Comparison of ENCODE assay signal across 8 cellular contexts in genomic region chr18:35415511-35416427, GRCh38. TPM values are rescaled to one million over a fixed set of nuclear protein-coding genes. Genes with fewer than 3 reads are reported as not detected.
DNase-seq lines count a peak whose midpoint lies in the region; ATAC-seq and TF ChIP-seq lines count a peak whose summit lies in the region.

No MANE protein-coding gene starts in this region.

- intact Hi-C loops in lower lobe of right lung (cut with DNase I) = no loop called here

- peak overlapping the region; percentile 3; the same call in 1 of the 2 replicates for H3K4me3 ChIP-seq in GM12865 (ENCODE audit: low read depth, low read length)
- no peak overlapping the region for H3K4me3 ChIP-seq in lower lobe of right lung

- peaks cover 11% of the 10 kb centered on the region for H3K9me3 ChIP-seq in lower lobe of right lung

- TF ChIP-seq CTCF in GM12865 (IDR thresholded peaks at IDR 0.05; ENCODE audit: insufficient read depth, low read depth, low read length, missing control alignments) = no peak
- no peak for TF ChIP-seq CTCF in lower lobe of right lung (IDR thresholded peaks at IDR 0.05)
- TF ChIP-seq CTCF in foreskin keratinocyte (conservative IDR thresholded peaks at IDR 0.05) = no peak

- no peak overlapping the region for H3K27ac ChIP-seq in lower lobe of right lung
- H3K27ac ChIP-seq in foreskin keratinocyte = no peak overlapping the region

- peaks cover 12% of the 10 kb centered on the region for H3K4me1 ChIP-seq in lower lobe of right lung
- peaks cover 10% of the 10 kb centered on the region for H3K4me1 ChIP-seq in foreskin keratinocyte

- H3K27me3 ChIP-seq in lower lobe of right lung (ENCODE audit: low read depth) (no peaks in the 10 kb centered on the region), foreskin keratinocyte (no peaks in the 10 kb centered on the region)

- DNase-seq in GM12865 (ENCODE audit: low read depth) (peak; percentile 37), SKM-1 (lab: John Stamatoyannopoulos, UW; ENCODE audit: unreplicated experiment) (peak; percentile 12), lower lobe of right lung (no peak), NK-92 (lab: John Stamatoyannopoulos, UW; ENCODE audit: unreplicated experiment) (no peak), NCI-H82 (lab: John Stamatoyannopoulos, UW) (no peak), foreskin keratinocyte (no peak)
- DNase-seq in activated CD4-positive, alpha-beta T cell treated with anti-CD3 and anti-CD28 coated beads, Interleukin-2, amount 50 U/mL, for 48 hours = no peak

- ATAC-seq in HG02610 (IDR thresholded peaks at IDR 0.05; ENCODE audit: unreplicated experiment) (peak; percentile 54), lower lobe of right lung (peak; percentile 67 to 78), foreskin keratinocyte (no peak)

- H3K36me3 ChIP-seq in lower lobe of right lung = no peaks in the 10 kb centered on the region

RNA-seq across cellular contexts. Expression of gene ZNF396, which starts 38.6 kb away (rescaled TPM):
- 4.4 TPM for total RNA-seq in lower lobe of right lung
- total RNA-seq in foreskin keratinocyte = 0.42 and 0.44 TPM in 2 replicates
- 0.36 and 0.38 TPM in 2 replicates for polyA plus RNA-seq in foreskin keratinocyte

Comparison
In these comparisons a context has a peak if more than half of its experiments do, and no peak if none do; other contexts are left out.
1. DNase-seq: peak in GM12865 (single experiment) and SKM-1 (single experiment); none in lower lobe of right lung (single experiment), activated CD4-positive, alpha-beta T cell treated with anti-CD3 and anti-CD28 coated beads, Interleukin-2, amount 50 U/mL, for 48 hours (0 of 2), NK-92 (single experiment), NCI-H82 (single experiment) and foreskin keratinocyte (0 of 2).